In genomic region chr11:92504004-92504403, GRCh38 we compare ENCODE assay signal across 8 cellular contexts.
"Had no signal": no experiment of that assay in that cellular context is flagged by ENCODE, and none has a peak within 500 bp of the region (broad histone marks: within the 10 kb centered on the region; RNA-seq: fewer than 3 reads in every experiment).

No MANE protein-coding gene starts in this region.

- H3K36me3 ChIP-seq: HAP-1 had no signal

- H3K9me3 ChIP-seq: HAP-1 had no signal

- H3K4me3 ChIP-seq: GM23338, HAP-1 had no signal

- H3K27ac Mint-ChIP-seq: GM23338, HFFc6 had no signal

- ATAC-seq: GM23338, HCT116 had no signal

- DNase-seq: HFFc6, IMR-90 had no signal

- FAIRE-seq: H1, H54, HTR-8/SVneo had no signal

- H3K9me3 Mint-ChIP-seq: GM23338 had no signal
